Comparison of ENCODE assay signal across 25 cellular contexts in genomic region chrX:130261494-130261893, GRCh38.
"Had no signal": no experiment of that assay in that cellular context is flagged by ENCODE, and none has a peak within 500 bp of the region (broad histone marks: within the 10 kb centered on the region; RNA-seq: fewer than 3 reads in every experiment).

No MANE protein-coding gene starts in this region.

- H3K27ac ChIP-seq: heart right ventricle, lower lobe of right lung, neutrophil, pancreas, right lobe of liver, suprapubic skin, vagina had no signal

- DNase-seq: cortex of kidney; effector memory CD8-positive, alpha-beta T cell; foreskin fibroblast; glutamatergic neuron; heart right ventricle; hippocampal formation; islet precursor cell; left ventricle myocardium superior; lower lobe of right lung; mucosa of descending colon; naive B cell; pancreas; right lobe of liver; stimulated activated CD4-positive, alpha-beta T cell treated with anti-CD3 and anti-CD28 coated beads, Interleukin-12 subunit alpha, Interleukin-12 subunit beta, amount 100 ng/mL, for 4 hours; stimulated activated CD4-positive, alpha-beta T cell treated with anti-CD3 and anti-CD28 coated beads, Interleukin-1b, Interleukin-23, amount 100 ng/mL, for 48 hours; stimulated activated CD4-positive, alpha-beta T cell treated with anti-CD3 and anti-CD28 coated beads, Interleukin-4, amount 100 ng/mL, for 1 hour; stimulated activated CD8-positive, alpha-beta memory T cell treated with anti-CD3 and anti-CD28 coated beads, Interleukin-4, amount 100 ng/mL, for 48 hours; stimulated activated naive CD4-positive, alpha-beta T cell; stimulated activated naive CD8-positive, alpha-beta T cell treated with anti-CD3 and anti-CD28 coated beads, Interleukin-15, amount 100 ng/mL, for 72 hours; trophoblast cell had no signal

- H3K36me3 ChIP-seq: heart right ventricle, lower lobe of right lung, neutrophil, pancreas, right lobe of liver, suprapubic skin, vagina had no signal

- H3K9me3 ChIP-seq: heart right ventricle, lower lobe of right lung, mucosa of descending colon, neutrophil, pancreas, right lobe of liver, suprapubic skin, vagina had no signal

- ATAC-seq: effector memory CD8-positive, alpha-beta T cell; heart right ventricle; left ventricle myocardium superior; lower lobe of right lung; mucosa of descending colon; natural killer cell treated with Interleukin-12 subunit alpha and Interleukin-12 subunit beta and Interleukin-15 and Interleukin-18, amount 100 ng/mL, for 72 hours; pancreas; right lobe of liver; stimulated activated naive CD8-positive, alpha-beta T cell treated with anti-CD3 and anti-CD28 coated beads, Interleukin-15, amount 100 ng/mL, for 72 hours had no signal

- H3K4me3 ChIP-seq: heart right ventricle, lower lobe of right lung, mucosa of descending colon, pancreas, right lobe of liver, smooth muscle cell, suprapubic skin, vagina had no signal

- H3K4me1 ChIP-seq: lower lobe of right lung, pancreas, right lobe of liver, suprapubic skin, vagina had no signal

- H3K27me3 ChIP-seq: heart right ventricle, neutrophil, pancreas, right lobe of liver, suprapubic skin, vagina had no signal
